Comparison of ENCODE assay signal across 30 cellular contexts in the genomic region with DNA sequence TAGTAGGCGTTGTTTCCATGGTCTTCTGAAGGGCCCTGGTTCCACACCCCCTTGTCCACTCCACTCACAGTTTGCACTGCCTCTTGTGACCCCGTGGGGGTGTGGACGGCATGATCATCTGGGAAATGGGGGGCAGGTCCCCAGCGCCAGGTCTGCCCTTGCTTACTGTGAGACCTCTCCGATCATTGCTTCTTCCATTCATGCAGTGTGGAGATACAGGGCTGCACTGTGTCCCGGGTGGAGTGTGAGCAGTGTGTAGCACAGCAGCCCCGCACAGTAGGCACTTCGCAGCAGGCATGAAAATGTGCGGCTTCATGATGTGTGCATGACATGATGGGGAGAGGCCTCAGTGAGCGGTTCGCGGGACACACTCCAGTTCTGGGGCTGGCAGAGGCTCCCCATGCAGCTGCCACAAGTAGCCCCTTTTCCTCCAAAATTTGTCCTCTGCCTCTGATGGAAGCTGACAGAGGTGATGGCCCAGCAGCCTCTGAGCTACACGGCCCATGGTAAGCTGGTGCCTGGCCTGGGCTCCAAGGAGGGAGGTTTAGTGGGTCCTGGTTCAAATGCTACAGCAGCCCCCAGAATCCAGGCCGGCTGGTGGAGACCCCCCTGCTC. TPM values are rescaled to one million over a fixed set of nuclear protein-coding genes. Genes with fewer than 3 reads are reported as not detected.
DNase-seq lines count a peak whose midpoint lies in the region; ATAC-seq and TF ChIP-seq lines count a peak whose summit lies in the region.
"Had no signal": no experiment of that assay in that cellular context is flagged by ENCODE, and none has a peak within 500 bp of the region (broad histone marks: within the 10 kb centered on the region; RNA-seq: fewer than 3 reads in every experiment).

No MANE protein-coding gene starts in this region.

- H3K4me1 ChIP-seq in fibroblast of lung (ENCODE audit: control insufficient read depth, extremely low read depth, insufficient read depth, low read length) (peaks cover 7% of the 10 kb centered on the region), spleen (peaks cover 15 to 99% (median 68%) of the 10 kb centered on the region in 6 donors)
- H3K4me1 ChIP-seq: breast epithelium, Caco-2 had no signal

- H3K36me3 ChIP-seq in KOPT-K1 (ENCODE audit: insufficient read depth, low read length) = no peaks in the 10 kb centered on the region
- no peaks in the 10 kb centered on the region for H3K36me3 ChIP-seq in fibroblast of lung (ENCODE audit: control insufficient read depth, insufficient read depth, low read length)
- peaks cover 0 to 8% (median 0%) of the 10 kb centered on the region in 6 donors for H3K36me3 ChIP-seq in spleen
- H3K36me3 ChIP-seq: breast epithelium, right atrium auricular region, tibial nerve had no signal

- peak overlapping the region; percentile 97 for H3K27ac ChIP-seq in KOPT-K1 (ENCODE audit: low read depth, low read length, poor library complexity, severe bottlenecking)
- H3K27ac ChIP-seq in fibroblast of lung (ENCODE audit: insufficient read depth, low read length) = peak overlapping the region; percentile 16
- H3K27ac ChIP-seq in spleen = peak overlapping the region in 7 of 8 donors; percentile 52 to 85 (median 75)
- H3K27ac ChIP-seq: 22Rv1; BLaER1 treated with 17β-estradiol and CSF1 and Interleukin-3, amounts not matched to agents 10 nM and 100 nM; breast epithelium; right atrium auricular region; tibial nerve had no signal

- no peaks in the 10 kb centered on the region for H3K9me3 ChIP-seq in KOPT-K1 (ENCODE audit: insufficient read depth, low read length, poor library complexity, severe bottlenecking)
- no peaks in the 10 kb centered on the region for H3K9me3 ChIP-seq in fibroblast of lung (ENCODE audit: control insufficient read depth, insufficient read depth, low read depth, low read length)
- no peaks in the 10 kb centered on the region for H3K9me3 ChIP-seq in spleen
- H3K9me3 ChIP-seq: breast epithelium, Caco-2, right atrium auricular region, tibial nerve had no signal

- no peak overlapping the region for H3K4me2 ChIP-seq in fibroblast of lung (ENCODE audit: extremely low read depth, insufficient read depth, low read length)
- H3K4me2 ChIP-seq: smooth muscle cell had no signal

- no peaks in the 10 kb centered on the region for H4K20me1 ChIP-seq in fibroblast of lung (ENCODE audit: control insufficient read depth, extremely low read depth, insufficient read depth, low read length)

- no peaks in the 10 kb centered on the region for H3K36me3 Mint-ChIP-seq in activated CD4-positive, alpha-beta T cell treated with anti-CD3 and anti-CD28 coated beads for 36 hours (ENCODE audit: low read depth)
- no peaks in the 10 kb centered on the region for H3K36me3 Mint-ChIP-seq in glutamatergic neuron (ENCODE audit: unreplicated experiment)

- no peak for DNase-seq in activated CD4-positive, alpha-beta T cell treated with anti-CD3 and anti-CD28 coated beads for 36 hours
- DNase-seq in activated CD4-positive, alpha-beta T cell treated with anti-CD3 and anti-CD28 coated beads, Interleukin-2, amount 50 U/mL, for 1 hour = no peak
- DNase-seq in fibroblast of lung (ENCODE audit: low read depth in 2 of 2) = no peak
- no peak for DNase-seq in spleen
- no peak for DNase-seq in stimulated activated CD4-positive, alpha-beta T cell treated with anti-CD3 and anti-CD28 coated beads, Interleukin-4, amount 100 ng/mL, for 4 hours
- no peak for DNase-seq in DMS53 (lab: John Stamatoyannopoulos, UW)
- no peak for DNase-seq in glutamatergic neuron
- DNase-seq: activated CD4-positive, CD25-positive, alpha-beta regulatory T cell treated with anti-CD3 and anti-CD28 coated beads, Interleukin-2, amount 50 U/mL, for 72 hours; activated CD8-positive, alpha-beta memory T cell treated with anti-CD3 and anti-CD28 coated beads for 24 hours; activated naive CD4-positive, alpha-beta T cell treated with Interleukin-2 at 50 U/mL for 16 hours; activated T-cell treated with anti-CD3 and anti-CD28 coated beads, Interleukin-2, amount 50 U/mL, for 4 hours; anterior cingulate cortex; Caco-2; DMS79; GDM1; left colon; mammary epithelial cell; NCI-H1048; NCI-H1694 treated with DMSO at 0.1 percent for 48 hours; NCI-H82; SIG-M5; stimulated activated CD4-positive, alpha-beta T cell treated with anti-CD3 and anti-CD28 coated beads, Interleukin-1b, Interleukin-23, amount 100 ng/mL, for 48 hours had no signal

- peak overlapping the region; percentile 19 for H3K27ac Mint-ChIP-seq in activated CD4-positive, alpha-beta T cell treated with anti-CD3 and anti-CD28 coated beads for 36 hours
- H3K27ac Mint-ChIP-seq in glutamatergic neuron (ENCODE audit: unreplicated experiment) = no peak overlapping the region

- no peak for TF ChIP-seq CTCF in fibroblast of lung (conservative IDR thresholded peaks at IDR 0.05 in 1 of 2, IDR thresholded peaks at IDR 0.05 in 1 of 2; ENCODE audit: low read depth in 1 of 2, low read length in 2 of 2)
- no peak for TF ChIP-seq CTCF in spleen (IDR thresholded peaks at IDR 0.05 in 8 of 11, conservative IDR thresholded peaks at IDR 0.05 in 3 of 11)
- no peak for TF ChIP-seq CTCF in glutamatergic neuron (IDR thresholded peaks at IDR 0.05; ENCODE audit: partially characterized antibody, unreplicated experiment)

- H3K27me3 ChIP-seq in fibroblast of lung (ENCODE audit: control insufficient read depth, insufficient read depth, low read length) (no peaks in the 10 kb centered on the region), spleen (replicated peaks in 1 of 7) (no peaks in the 10 kb centered on the region)
- H3K27me3 ChIP-seq: BLaER1 treated with 17β-estradiol and CSF1 and Interleukin-3, amounts not matched to agents 10 nM and 100 nM; breast epithelium; right atrium auricular region; tibial nerve had no signal

- intact Hi-C loops in activated CD4-positive, alpha-beta T cell treated with anti-CD3 and anti-CD28 coated beads for 36 hours (cut with DNase I, micrococcal nuclease) = no loop called here
- intact Hi-C loops in spleen (cut with DNase I; ENCODE audit: low total_unique reads) = no loop called here

- CTCF ChIA-PET in activated CD4-positive, alpha-beta T cell treated with anti-CD3 and anti-CD28 coated beads for 36 hours (lab: Charles Lee) = no interaction called here

- TF ChIP-seq POLR2A in spleen (IDR thresholded peaks at IDR 0.05) = no peak

- no peak overlapping the region for H3K9ac ChIP-seq in fibroblast of lung (ENCODE audit: insufficient read depth, low read length)
- H3K9ac ChIP-seq: BLaER1 treated with 17β-estradiol and CSF1 and Interleukin-3, amounts not matched to agents 10 nM and 100 nM had no signal

- H3K4me3 ChIP-seq in fibroblast of lung (replicated peaks in 1 of 4; ENCODE audit: control extremely low read depth in 1 of 4, insufficient read depth in 1 of 4, low read depth in 3 of 4, low read length in 4 of 4) (no peak overlapping the region), spleen (no peak overlapping the region)
- H3K4me3 ChIP-seq: BLaER1 treated with 17β-estradiol and CSF1 and Interleukin-3, amounts not matched to agents 10 nM and 100 nM; breast epithelium; right atrium auricular region; smooth muscle cell; tibial nerve had no signal

- ATAC-seq in activated CD4-positive, alpha-beta T cell treated with anti-CD3 and anti-CD28 coated beads for 36 hours = no peak
- ATAC-seq: left colon had no signal

- no peak overlapping the region for H3K4me3 Mint-ChIP-seq in activated CD4-positive, alpha-beta T cell treated with anti-CD3 and anti-CD28 coated beads for 36 hours
- no peak overlapping the region for H3K4me3 Mint-ChIP-seq in glutamatergic neuron (ENCODE audit: unreplicated experiment)
- H3K4me3 Mint-ChIP-seq: activated T-cell treated with anti-CD3 and anti-CD28 coated beads, Interleukin-2, amount 50 U/mL, for 4 hours had no signal

- H3K4me1 Mint-ChIP-seq in activated CD4-positive, alpha-beta T cell treated with anti-CD3 and anti-CD28 coated beads for 36 hours = peaks cover 52% of the 10 kb centered on the region
- H3K4me1 Mint-ChIP-seq in glutamatergic neuron (ENCODE audit: low read depth, unreplicated experiment) = no peaks in the 10 kb centered on the region

- H3K27me3 Mint-ChIP-seq in activated CD4-positive, alpha-beta T cell treated with anti-CD3 and anti-CD28 coated beads for 36 hours = no peaks in the 10 kb centered on the region
- H3K27me3 Mint-ChIP-seq in glutamatergic neuron (ENCODE audit: unreplicated experiment) = no peaks in the 10 kb centered on the region

- H3K79me2 ChIP-seq in fibroblast of lung (ENCODE audit: control insufficient read depth, insufficient read depth, low read length) = peaks cover 35% of the 10 kb centered on the region

- no peak overlapping the region for H2AFZ ChIP-seq in fibroblast of lung (ENCODE audit: low read length)

- 83 to 96% (median 96%) methylated on average over 8 to 14 of the region's 14 CpGs for WGBS in spleen, 5 donors

- POLR2A ChIA-PET in activated CD4-positive, alpha-beta T cell treated with anti-CD3 and anti-CD28 coated beads for 36 hours (lab: Charles Lee) = no interaction called here

- no peaks in the 10 kb centered on the region for H3K9me3 Mint-ChIP-seq in activated CD4-positive, alpha-beta T cell treated with anti-CD3 and anti-CD28 coated beads for 36 hours (ENCODE audit: low read depth)
- no peaks in the 10 kb centered on the region for H3K9me3 Mint-ChIP-seq in glutamatergic neuron (ENCODE audit: unreplicated experiment)
- H3K9me3 Mint-ChIP-seq: activated T-cell treated with anti-CD3 and anti-CD28 coated beads, Interleukin-2, amount 50 U/mL, for 4 hours had no signal

RNA-seq across cellular contexts. Expression of gene RIN3, which starts 15.0 kb away (rescaled TPM):
- total RNA-seq in activated CD4-positive, alpha-beta T cell treated with anti-CD3 and anti-CD28 coated beads for 36 hours = 10 to 100 TPM; 23.1 to 26.4 TPM
- total RNA-seq in fibroblast of lung = 5.4 and 8.9 TPM in 2 replicates
- polyA plus RNA-seq in fibroblast of lung = 9.2 and 10.2 TPM in 2 replicates
- 22.7 and 24.7 TPM in 2 replicates for polyA plus RNA-seq in fibroblast of lung (2012)
- 32.9 and 48.0 TPM in 2 replicates for polyA minus RNA-seq in fibroblast of lung (ENCODE audit: low replicate concordance)
- total RNA-seq in spleen = 100 to 1,000 TPM in 2 of 7 donors, 10 to 100 TPM in 5; 65.4 to 117 (median 95.4) TPM
- 10 to 100 TPM; 17.2 to 28.8 (median 22.9) TPM for polyA plus RNA-seq in spleen
- total RNA-seq in glutamatergic neuron (ENCODE audit: unreplicated experiment) = 0.76 TPM
- total RNA-seq: HT-29 had no signal

Comparison
In these comparisons a context has a peak if more than half of its experiments do, and no peak if none do; other contexts are left out.
1. H3K27ac ChIP-seq: peak in every context shown above with its lines; median percentile 97 in KOPT-K1; 75 in spleen; 16 in fibroblast of lung.